9 cellular contexts compared by ENCODE assay signal in genomic region chr10:5442056-5442989, GRCh38. TPM values are rescaled to one million over a fixed set of nuclear protein-coding genes. Genes with fewer than 3 reads are reported as not detected.
DNase-seq lines count a peak whose midpoint lies in the region; ATAC-seq and TF ChIP-seq lines count a peak whose summit lies in the region.
"Had no signal": no experiment of that assay in that cellular context is flagged by ENCODE, and none has a peak within 500 bp of the region (broad histone marks: within the 10 kb centered on the region; RNA-seq: fewer than 3 reads in every experiment).

No MANE protein-coding gene starts in this region.

- H3K27ac ChIP-seq in GM23338 (ENCODE audit: low read depth): no peak overlapping the region
- no peak overlapping the region for H3K27ac ChIP-seq in OCI-LY7 (ENCODE audit: low read depth, low read length, poor library complexity, severe bottlenecking)

- H3K4me1 ChIP-seq in Caco-2 (peaks cover 5% of the 10 kb centered on the region), GM23338 (ENCODE audit: insufficient read depth) (peaks cover 6% of the 10 kb centered on the region), OCI-LY7 (ENCODE audit: insufficient read depth, low read length, poor library complexity, severe bottlenecking) (peaks cover 18% of the 10 kb centered on the region)

- ATAC-seq in GM23338: no peak
- ATAC-seq in memory B cell (ENCODE audit: low read depth): no peak
- ATAC-seq in HG03439 (IDR thresholded peaks at IDR 0.05; ENCODE audit: unreplicated experiment): no peak
- ATAC-seq in GM21390 (IDR thresholded peaks at IDR 0.05; ENCODE audit: unreplicated experiment): no peak

- intact Hi-C loops in Caco-2 (cut with micrococcal nuclease; ENCODE audit: unreplicated experiment): loop anchor here (1.0 to 10.0 kb wide), 4 partner anchors 177 to 431 kb away; no protein-coding TSS in a partner anchor
- intact Hi-C loops in OCI-LY7 (cut with micrococcal nuclease; ENCODE audit: unreplicated experiment): loop anchor here (1.0 to 10.0 kb wide), 3 partner anchors 181 to 432 kb away; no protein-coding TSS in a partner anchor

- DNase-seq in Caco-2 (peak in 1 of 2 experiments; percentile 73), GM23338 (ENCODE audit: low spot score) (peak; percentile 65), OCI-LY7 (ENCODE audit: low spot score) (peak; percentile 64), memory B cell (ENCODE audit: low spot score in 2 of 2) (peak; percentile 50 to 59), HuH-7.5 (ENCODE audit: low spot score) (no peak)
- peak; percentile 46 for DNase-seq in central memory CD4-positive, alpha-beta T cell

- H3K79me2 ChIP-seq in GM23338 (replicated peaks; ENCODE audit: insufficient read depth) (peaks cover 22% of the 10 kb centered on the region), OCI-LY7 (ENCODE audit: insufficient read depth, low read depth, low read length) (peaks cover 12% of the 10 kb centered on the region; the same call in 1 of the 2 replicates)

- H3K27me3 Mint-ChIP-seq in Caco-2 (ENCODE audit: insufficient read depth, unreplicated experiment) (no peaks in the 10 kb centered on the region), GM23338 (ENCODE audit: insufficient read depth, low read depth, poor library complexity) (no peaks in the 10 kb centered on the region), memory B cell (no peaks in the 10 kb centered on the region)

- POLR2A ChIA-PET in Caco-2 (lab: Charles Lee) (interaction anchor here (0.5 kb wide), 1 partner anchor 180 kb away, joined by 3 read pairs; no protein-coding TSS in a partner anchor), OCI-LY7 (lab: Charles Lee) (interaction anchor here (1.5 to 2.0 kb wide), 2 partner anchors 13 to 180 kb away, joined by 4 to 5 read pairs; no protein-coding TSS in a partner anchor)

- H3K9me2 ChIP-seq in GM23338 (ENCODE audit: insufficient read depth) (no peaks in the 10 kb centered on the region), OCI-LY7 (ENCODE audit: insufficient read depth, low read length) (no peaks in the 10 kb centered on the region)

- H3K9me3 ChIP-seq in Caco-2: no peaks in the 10 kb centered on the region
- no peaks in the 10 kb centered on the region for H3K9me3 ChIP-seq in OCI-LY7 (ENCODE audit: low read length)

- H3K4me2 ChIP-seq in GM23338 (no peak overlapping the region), OCI-LY7 (ENCODE audit: low read length) (no peak overlapping the region)

- H3K27ac Mint-ChIP-seq in Caco-2 (ENCODE audit: unreplicated experiment) (no peak overlapping the region), GM23338 (no peak overlapping the region), memory B cell (no peak overlapping the region)

- H3K9me3 Mint-ChIP-seq in Caco-2 (ENCODE audit: unreplicated experiment) (no peaks in the 10 kb centered on the region), GM23338 (no peaks in the 10 kb centered on the region), memory B cell (no peaks in the 10 kb centered on the region)

- H3K36me3 ChIP-seq in Caco-2 (ENCODE audit: control insufficient read depth, insufficient read depth, low read length): no peaks in the 10 kb centered on the region; the same call in 1 of the 2 replicates
- no peaks in the 10 kb centered on the region for H3K36me3 ChIP-seq in GM23338 (ENCODE audit: insufficient read depth)
- peaks cover 25% of the 10 kb centered on the region for H3K36me3 ChIP-seq in OCI-LY7 (ENCODE audit: insufficient read depth, low read length)

- H3K4me3 Mint-ChIP-seq in Caco-2 (ENCODE audit: unreplicated experiment) (no peak overlapping the region), GM23338 (no peak overlapping the region), memory B cell (no peak overlapping the region)

- H3F3A ChIP-seq in GM23338 (replicated peaks; ENCODE audit: low read depth): no peaks in the 10 kb centered on the region

- CTCF ChIA-PET in Caco-2 (lab: Charles Lee): interaction anchor here (0.6 to 3.6 kb wide), 12 partner anchors 9 to 627 kb away, joined by 3 to 46 read pairs (median 5); no protein-coding TSS in a partner anchor
- CTCF ChIA-PET in OCI-LY7 (lab: Charles Lee; ENCODE audit: unreplicated experiment): interaction anchor here (0.6 to 2.5 kb wide), 3 partner anchors 9 to 218 kb away, joined by 3 to 13 read pairs (median 4); no protein-coding TSS in a partner anchor

- no TSS peak for BruUV-seq in Caco-2 (replicated peaks; lab: Mats Ljungman, UMichigan)
- no TSS peak for BruUV-seq in OCI-LY7 (replicated peaks; lab: Mats Ljungman, UMichigan)

- no peak overlapping the region for H3K4me3 ChIP-seq in Caco-2 (ENCODE audit: low read depth, low read length)
- H3K4me3 ChIP-seq in GM23338: no peak overlapping the region
- H3K4me3 ChIP-seq in OCI-LY7 (ENCODE audit: low read depth, low read length, poor library complexity, severe bottlenecking): no peak overlapping the region

- peaks cover 6% of the 10 kb centered on the region for H3K4me1 Mint-ChIP-seq in Caco-2 (ENCODE audit: low read depth, unreplicated experiment)
- peaks cover 12% of the 10 kb centered on the region; the same call in 2 of the 3 replicates for H3K4me1 Mint-ChIP-seq in GM23338
- H3K4me1 Mint-ChIP-seq in memory B cell: peaks cover 6% of the 10 kb centered on the region

- no peaks in the 10 kb centered on the region for H3K27me3 ChIP-seq in Caco-2 (replicated peaks; ENCODE audit: control insufficient read depth, insufficient read depth, low read length)
- no peaks in the 10 kb centered on the region for H3K27me3 ChIP-seq in GM23338 (ENCODE audit: insufficient read depth)

- H3K36me3 Mint-ChIP-seq in Caco-2 (ENCODE audit: insufficient read depth, unreplicated experiment) (peaks cover 33% of the 10 kb centered on the region), GM23338 (ENCODE audit: low read depth) (no peaks in the 10 kb centered on the region; the same call in 2 of the 3 replicates), memory B cell (no peaks in the 10 kb centered on the region)

- H2AFZ ChIP-seq in GM23338 (no peak overlapping the region), OCI-LY7 (ENCODE audit: low read length) (no peak overlapping the region)

- TF ChIP-seq CTCF in Caco-2 (IDR thresholded peaks at IDR 0.05; ENCODE audit: insufficient read depth in 1 of 2, low read depth in 1 of 2, low read length in 1 of 2, severe bottlenecking in 1 of 2, unreplicated experiment in 1 of 2) (peak; percentile 85 to 90), GM23338 (conservative IDR thresholded peaks at IDR 0.05; ENCODE audit: low read depth in 2 of 2) (peak; percentile 68 to 82), OCI-LY7 (conservative IDR thresholded peaks at IDR 0.05; ENCODE audit: low read length) (peak; percentile 95)

- no peaks in the 10 kb centered on the region for H4K20me1 ChIP-seq in GM23338 (replicated peaks; ENCODE audit: insufficient read depth)
- H4K20me1 ChIP-seq in OCI-LY7 (ENCODE audit: insufficient read depth, low read length): 0 out of 2 replicates have a peak, but pooled peaks cover 6% of the 10 kb centered on the region

TF ChIP-seq in GM23338, 12 proteins besides CTCF, POLR2A, EP300 and RAD21 (continues in another document):
- TF ChIP-seq EZH2 (IDR thresholded peaks at IDR 0.05; ENCODE audit: low read depth, unreplicated experiment): no peak

RNA-seq across cellular contexts. Expression of gene NET1, which starts 30.0 kb away (rescaled TPM):
- total RNA-seq in Caco-2 (2022) (149 and 175 TPM in 2 replicates), OCI-LY7 (2022) (46.3 and 46.9 TPM in 2 replicates)
- 93.9 and 98.3 TPM in 2 replicates for total RNA-seq in GM23338 (2014; rRNA removed; shearing (Covaris generic))
- 39.8 and 47.9 TPM in 2 replicates for polyA plus RNA-seq in GM23338 (2016; fragmentation: Nextera tagmentation; extraction: Ambion mirVana)
- 39.8 and 51.4 TPM in 2 replicates for total RNA-seq in OCI-LY7 (2014; rRNA removed; shearing (Covaris generic))

RNA-seq across cellular contexts. Expression of gene TUBAL3, which starts 37.7 kb away (rescaled TPM):
- total RNA-seq in Caco-2 (2022) (0.39 TPM in 1 of 2 replicates, not detected in the other), OCI-LY7 (2022) (not detected in 2 replicates)
- total RNA-seq in GM23338 (2014; rRNA removed; shearing (Covaris generic)): not detected in 2 replicates
- polyA plus RNA-seq in GM23338 (2016; fragmentation: Nextera tagmentation; extraction: Ambion mirVana): not detected in 2 replicates
- not detected in 2 replicates for total RNA-seq in OCI-LY7 (2014; rRNA removed; shearing (Covaris generic))

RNA-seq across cellular contexts. Expression of gene CALML5, which starts 57.0 kb away (rescaled TPM):
- total RNA-seq in Caco-2 (2022) (not detected in 2 replicates), OCI-LY7 (2022) (not detected in 2 replicates)
- total RNA-seq in GM23338 (2014; rRNA removed; shearing (Covaris generic)): 0.27 TPM in 1 of 2 replicates, not detected in the other
- 0.26 and 0.40 TPM in 2 replicates for polyA plus RNA-seq in GM23338 (2016; fragmentation: Nextera tagmentation; extraction: Ambion mirVana)
- total RNA-seq in OCI-LY7 (2014; rRNA removed; shearing (Covaris generic)): not detected in 2 replicates
- total RNA-seq: pulmonary artery endothelial cell had no signal
